Comparison of ENCODE assay signal across 8 cellular contexts in the genomic region with DNA sequence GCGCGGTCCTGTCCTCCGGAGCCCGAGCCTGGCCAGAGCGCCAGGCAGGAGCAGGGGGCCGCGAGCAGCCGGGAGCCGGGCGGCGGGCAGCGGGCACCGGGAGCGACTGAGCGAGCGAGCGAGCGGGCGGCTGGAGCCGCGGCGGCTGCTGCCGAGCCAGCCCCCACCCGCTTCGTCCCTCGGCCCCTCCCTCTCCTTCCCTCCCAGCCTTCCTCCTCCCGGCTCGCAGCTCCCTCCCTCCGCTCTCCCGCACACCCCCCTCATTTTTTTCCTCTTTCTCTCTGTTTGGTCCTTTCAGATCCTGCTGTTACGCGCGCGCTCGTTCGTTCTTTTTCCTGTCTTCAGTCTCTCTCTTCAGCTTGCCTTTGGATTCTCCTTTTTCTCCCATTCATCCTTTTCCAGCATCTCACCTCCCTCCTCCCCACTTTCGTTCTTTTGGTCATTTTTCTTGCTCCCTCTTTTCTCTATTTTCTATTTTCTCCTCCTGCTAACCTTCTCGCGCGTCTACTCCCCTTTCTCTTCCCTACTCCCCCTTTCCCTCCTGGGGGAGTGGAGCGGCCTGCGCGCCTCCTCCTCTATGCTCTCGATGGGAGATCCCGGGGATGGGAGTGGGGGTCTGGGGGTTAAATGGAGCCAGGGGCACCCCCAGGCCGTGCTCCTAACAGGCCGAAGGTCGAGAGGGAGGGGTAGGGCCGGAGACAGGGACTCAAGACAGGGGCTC. TPM values are rescaled to one million over a fixed set of nuclear protein-coding genes. Genes with fewer than 3 reads are reported as not detected.
DNase-seq lines count a peak whose midpoint lies in the region; ATAC-seq lines count a peak whose summit lies in the region.

A gene (minus strand): TSS at position 108 of the 721 bp plus-strand sequence. CDS start 125,347 bp downstream, outside the sequence.

- intact Hi-C loops in left cardiac atrium (cut with DNase I): no loop called here

- DNase-seq in ELF-1 (ENCODE audit: low read depth, low spot score) (peak; percentile 54), MG63 (peak; percentile 60), left cardiac atrium (peak; percentile 40), pons (ENCODE audit: low spot score) (peak; percentile 22), dedifferentiated amniotic fluid mesenchymal stem cell (ENCODE audit: extremely low spot score) (no peak)
- DNase-seq in activated naive CD8-positive, alpha-beta T cell treated with anti-CD3 and anti-CD28 coated beads for 36 hours: no peak

- H3K27me3 ChIP-seq in MG63: peaks cover 21% of the 10 kb centered on the region

- no peaks in the 10 kb centered on the region for H3K9me3 ChIP-seq in MG63

- peaks cover 67% of the 10 kb centered on the region for H3K27me3 Mint-ChIP-seq in activated naive CD8-positive, alpha-beta T cell treated with anti-CD3 and anti-CD28 coated beads for 36 hours

- H3K36me3 ChIP-seq in MG63: no peaks in the 10 kb centered on the region

- no peaks in the 10 kb centered on the region for H3K9me3 Mint-ChIP-seq in activated naive CD8-positive, alpha-beta T cell treated with anti-CD3 and anti-CD28 coated beads for 36 hours

- no peak within 1 kb of the TSS for H3K27ac Mint-ChIP-seq in activated naive CD8-positive, alpha-beta T cell treated with anti-CD3 and anti-CD28 coated beads for 36 hours

- peaks cover 8% of the 10 kb centered on the region for H3K4me1 Mint-ChIP-seq in activated naive CD8-positive, alpha-beta T cell treated with anti-CD3 and anti-CD28 coated beads for 36 hours

- ATAC-seq in left cardiac atrium (peak; percentile 53 to 76), HG03469 (IDR thresholded peaks at IDR 0.05; ENCODE audit: unreplicated experiment) (no peak), GM18511 (IDR thresholded peaks at IDR 0.05; ENCODE audit: unreplicated experiment) (no peak)

- no peaks in the 10 kb centered on the region for H3K36me3 Mint-ChIP-seq in activated naive CD8-positive, alpha-beta T cell treated with anti-CD3 and anti-CD28 coated beads for 36 hours

- peak within 1 kb of the TSS; percentile 71 for H3K4me3 Mint-ChIP-seq in activated naive CD8-positive, alpha-beta T cell treated with anti-CD3 and anti-CD28 coated beads for 36 hours

- peak within 1 kb of the TSS; percentile 42 for H3K4me3 ChIP-seq in MG63

RNA-seq across cellular contexts. Expression of the gene that starts here (rescaled TPM):
- 0.10 TPM in 1 of 2 replicates, not detected in the other for total RNA-seq in MG63 (2014; rRNA removed; shearing (Covaris generic); ENCODE audit: low replicate concordance)
- total RNA-seq in activated naive CD8-positive, alpha-beta T cell treated with anti-CD3 and anti-CD28 coated beads for 36 hours: not detected
- total RNA-seq in left cardiac atrium: not detected

Comparison
In these comparisons a context has a peak if more than half of its experiments do, and no peak if none do; other contexts are left out.
1. Peak in DNase-seq and H3K4me3 ChIP-seq in MG63; RNA of the gene not detected or under 1 TPM.
2. Peak in DNase-seq and ATAC-seq in left cardiac atrium; RNA of the gene not detected or under 1 TPM.
3. DNase-seq: peak in ELF-1 (single experiment) and pons (single experiment); none in activated naive CD8-positive, alpha-beta T cell treated with anti-CD3 and anti-CD28 coated beads for 36 hours (single experiment) and dedifferentiated amniotic fluid mesenchymal stem cell (single experiment).